Comparison of ENCODE assay signal across 8 cellular contexts in genomic region chr5:139708877-139709586, GRCh38.
A peak's percentile ranks its signal among the peaks of the same experiment; 100 is the strongest.
DNase-seq lines count a peak whose midpoint lies in the region; ATAC-seq, FAIRE-seq and TF ChIP-seq lines count a peak whose summit lies in the region.

No MANE protein-coding gene starts in this region.

- no TSS peak for BruUV-seq in endothelial cell of umbilical vein (replicated peaks; lab: Mats Ljungman, UMichigan)

- CTCF ChIA-PET in endothelial cell of umbilical vein (lab: Charles Lee) = interaction anchor here (0.7 to 3.0 kb wide), 4 partner anchors 10 to 66 kb away, joined by 3 to 20 read pairs (median 5); no protein-coding TSS in a partner anchor

- H3K9me2 ChIP-seq in MM.1S (replicated peaks; ENCODE audit: insufficient read depth, low read length) = no peaks in the 10 kb centered on the region

- FAIRE-seq in endothelial cell of umbilical vein (lab: Jason Lieb, UNC) (no peak), urothelium cell line (lab: Jason Lieb, UNC) (no peak)

- H3K4me2 ChIP-seq in endothelial cell of umbilical vein (ENCODE audit: insufficient read depth, low read length) = no peak overlapping the region
- no peak overlapping the region for H3K4me2 ChIP-seq in MM.1S (ENCODE audit: low read depth, low read length)

- peaks cover 13% of the 10 kb centered on the region for H3K27me3 Mint-ChIP-seq in activated T-cell treated with anti-CD3 and anti-CD28 coated beads, Interleukin-2, amount 50 U/mL, for 24 hours
- peaks cover 6% of the 10 kb centered on the region for H3K27me3 Mint-ChIP-seq in mesothelial cell of epicardium (ENCODE audit: low read depth)

- H3K36me3 Mint-ChIP-seq in activated T-cell treated with anti-CD3 and anti-CD28 coated beads, Interleukin-2, amount 50 U/mL, for 24 hours (ENCODE audit: low read depth) = no peaks in the 10 kb centered on the region
- no peaks in the 10 kb centered on the region for H3K36me3 Mint-ChIP-seq in mesothelial cell of epicardium

- H3K4me1 Mint-ChIP-seq in activated T-cell treated with anti-CD3 and anti-CD28 coated beads, Interleukin-2, amount 50 U/mL, for 24 hours (ENCODE audit: low read depth) = peaks cover 22% of the 10 kb centered on the region
- H3K4me1 Mint-ChIP-seq in mesothelial cell of epicardium = peaks cover 21% of the 10 kb centered on the region

- H2AFZ ChIP-seq in endothelial cell of umbilical vein (ENCODE audit: low read depth, low read length) (peak overlapping the region; percentile 6), MM.1S (ENCODE audit: low read length) (no peak overlapping the region)

- no peaks in the 10 kb centered on the region for H3K9me1 ChIP-seq in endothelial cell of umbilical vein (replicated peaks; ENCODE audit: control insufficient read depth, extremely low read depth, insufficient read depth, low read length)

- H3K4me3 Mint-ChIP-seq in activated T-cell treated with anti-CD3 and anti-CD28 coated beads, Interleukin-2, amount 50 U/mL, for 24 hours = no peak overlapping the region
- H3K4me3 Mint-ChIP-seq in mesothelial cell of epicardium = peak overlapping the region; percentile 58

- dilution Hi-C loops in endothelial cell of umbilical vein (cut with MboI; ENCODE audit: extremely low pct_ligation_motif_present, low sequenced_read_pairs) = no loop called here

- H3K4me1 ChIP-seq in endothelial cell of umbilical vein (ENCODE audit: control insufficient read depth, extremely low read depth, insufficient read depth, low read length) = peaks cover 7% of the 10 kb centered on the region
- H3K4me1 ChIP-seq in MM.1S (ENCODE audit: low read length) = peaks cover 4% of the 10 kb centered on the region

- DNase-seq in activated T-cell treated with anti-CD3 and anti-CD28 coated beads, Interleukin-2, amount 50 U/mL, for 24 hours = peak; percentile 43
- DNase-seq in activated T-cell treated with anti-CD3 and anti-CD28 coated beads for 4 hours = no peak
- peak; percentile 88 for DNase-seq in OCI-M1 (lab: John Stamatoyannopoulos, UW)
- DNase-seq in endothelial cell of umbilical vein (ENCODE audit: low read depth, low spot score) = peak; percentile 29
- DNase-seq in mesothelial cell of epicardium (ENCODE audit: low spot score in 2 of 2, unreplicated experiment in 2 of 2) = no peak
- peak; percentile 67 for DNase-seq in urothelium cell line (ENCODE audit: low spot score)
- DNase-seq in MM.1S = no peak

- no peaks in the 10 kb centered on the region for H3K9me3 Mint-ChIP-seq in activated T-cell treated with anti-CD3 and anti-CD28 coated beads, Interleukin-2, amount 50 U/mL, for 24 hours
- no peaks in the 10 kb centered on the region for H3K9me3 Mint-ChIP-seq in mesothelial cell of epicardium

- H3K4me3 ChIP-seq in endothelial cell of umbilical vein (replicated peaks in 1 of 3; ENCODE audit: insufficient read depth in 1 of 3, low read depth in 1 of 3, low read length in 3 of 3) = peak overlapping the region in 1 of 3 experiments; percentile 8
- no peak overlapping the region for H3K4me3 ChIP-seq in MM.1S (ENCODE audit: low read length)

- no peak for ATAC-seq in GM21447 (IDR thresholded peaks at IDR 0.05; ENCODE audit: unreplicated experiment)

- H3F3A ChIP-seq in MM.1S (ENCODE audit: insufficient read depth, low read length) = no peaks in the 10 kb centered on the region

- H3K36me3 ChIP-seq in endothelial cell of umbilical vein (ENCODE audit: control insufficient read depth in 2 of 2, extremely low read depth in 1 of 2, insufficient read depth in 2 of 2, low read length in 2 of 2) (no peaks in the 10 kb centered on the region), MM.1S (replicated peaks; ENCODE audit: insufficient read depth, low read length) (no peaks in the 10 kb centered on the region)

- H3K9me3 ChIP-seq in endothelial cell of umbilical vein (replicated peaks; ENCODE audit: control insufficient read depth, insufficient read depth, low read length) (no peaks in the 10 kb centered on the region), MM.1S (replicated peaks; ENCODE audit: insufficient read depth, low read length) (no peaks in the 10 kb centered on the region)

- H3K27ac ChIP-seq in endothelial cell of umbilical vein (ENCODE audit: insufficient read depth, low read depth, low read length) = no peak overlapping the region
- no peak overlapping the region for H3K27ac ChIP-seq in MM.1S (ENCODE audit: low read length)

- H3K9ac ChIP-seq in endothelial cell of umbilical vein (replicated peaks; ENCODE audit: extremely low read depth, insufficient read depth, low read length) (no peak overlapping the region), MM.1S (ENCODE audit: low read length) (no peak overlapping the region)

- intact Hi-C loops in endothelial cell of umbilical vein (cut with micrococcal nuclease) = loop anchor here (2.0 kb wide), 1 partner anchor 44 kb away; no protein-coding TSS in a partner anchor

- POLR2A ChIA-PET in endothelial cell of umbilical vein (lab: Charles Lee) = interaction anchor here (0.6 kb wide), 1 partner anchor 19 kb away, joined by 5 read pairs; no protein-coding TSS in a partner anchor

- no peaks in the 10 kb centered on the region for H3K79me2 ChIP-seq in endothelial cell of umbilical vein (ENCODE audit: control insufficient read depth, insufficient read depth, low read length)
- no peaks in the 10 kb centered on the region for H3K79me2 ChIP-seq in MM.1S (ENCODE audit: low read length)

- H3K27ac Mint-ChIP-seq in activated T-cell treated with anti-CD3 and anti-CD28 coated beads, Interleukin-2, amount 50 U/mL, for 24 hours = no peak overlapping the region
- H3K27ac Mint-ChIP-seq in mesothelial cell of epicardium = peak overlapping the region; percentile 4

- H4K20me1 ChIP-seq in endothelial cell of umbilical vein (replicated peaks; ENCODE audit: control insufficient read depth, extremely low read depth, insufficient read depth, low read length) = no peaks in the 10 kb centered on the region
- no peaks in the 10 kb centered on the region for H4K20me1 ChIP-seq in MM.1S (ENCODE audit: insufficient read depth, low read length)

- no peak for TF ChIP-seq POLR2A in endothelial cell of umbilical vein (IDR thresholded peaks at IDR 0.05; ENCODE audit: low read depth, low read length)

- TF ChIP-seq CTCF in endothelial cell of umbilical vein (IDR thresholded peaks at IDR 0.05; ENCODE audit: extremely low read depth in 1 of 2, insufficient read depth in 1 of 2, low read depth in 1 of 2, low read length in 2 of 2) (no peak), mesothelial cell of epicardium (IDR thresholded peaks at IDR 0.05; ENCODE audit: unreplicated experiment) (no peak), MM.1S (IDR thresholded peaks at IDR 0.05; ENCODE audit: low read length) (no peak)

- H3K27me3 ChIP-seq in endothelial cell of umbilical vein (ENCODE audit: control insufficient read depth in 2 of 2, insufficient read depth in 2 of 2, low read length in 2 of 2) (peaks cover 11 to 13% of the 10 kb centered on the region in 2 experiments), MM.1S (replicated peaks; ENCODE audit: insufficient read depth, low read length) (0 out of 2 replicates have a peak, but pooled peaks cover 6% of the 10 kb centered on the region)

TF ChIP-seq in endothelial cell of umbilical vein, 7 proteins besides CTCF, POLR2A, EP300 and RAD21:
- TF ChIP-seq FOS (IDR thresholded peaks at IDR 0.05; ENCODE audit: borderline replicate concordance, insufficient read depth, low read length) (no peak), GATA2 (IDR thresholded peaks at IDR 0.05; ENCODE audit: insufficient read depth, insufficient read length, low read depth, low read length) (no peak), MAX (IDR thresholded peaks at IDR 0.05; ENCODE audit: insufficient read depth, insufficient read length) (no peak), JUN (IDR thresholded peaks at IDR 0.05; ENCODE audit: borderline replicate concordance, insufficient read depth, insufficient read length, low read depth) (no peak), POLR2AphosphoS5 (IDR thresholded peaks at IDR 0.05; ENCODE audit: insufficient read depth, low read depth, low read length) (no peak), MYC (IDR thresholded peaks at IDR 0.05; ENCODE audit: low read depth, low read length) (no peak), EZH2 (IDR thresholded peaks at IDR 0.05; ENCODE audit: borderline replicate concordance, low read depth, low read length, severe bottlenecking) (no peak)

Comparison
In these comparisons a context has a peak if more than half of its experiments do, and no peak if none do; other contexts are left out.
1. DNase-seq: peak in activated T-cell treated with anti-CD3 and anti-CD28 coated beads, Interleukin-2, amount 50 U/mL, for 24 hours (single experiment), OCI-M1 (single experiment), endothelial cell of umbilical vein (single experiment) and urothelium cell line (single experiment); none in activated T-cell treated with anti-CD3 and anti-CD28 coated beads for 4 hours (single experiment), mesothelial cell of epicardium (0 of 2) and MM.1S (single experiment).